Comparison of ENCODE assay signal across 17 cellular contexts in the genomic region with DNA sequence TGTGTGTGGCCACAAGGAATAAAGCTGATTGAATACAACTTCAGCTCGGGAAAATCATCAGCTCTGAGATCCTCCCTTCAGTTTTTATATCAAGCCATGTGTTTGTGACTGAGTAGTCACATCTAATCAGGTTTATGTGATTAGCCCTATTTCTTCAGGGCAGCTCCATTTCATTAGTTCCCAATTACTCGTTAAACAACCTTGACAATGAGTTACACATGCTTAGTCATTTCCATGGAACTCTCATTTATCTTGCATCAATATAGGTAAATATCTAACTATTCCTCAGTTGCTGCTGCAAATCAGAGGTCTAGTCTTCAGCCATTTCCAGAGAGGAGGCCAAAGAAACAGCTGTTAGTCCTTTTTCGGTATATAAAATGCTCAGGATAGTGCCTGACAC. TPM values are rescaled to one million over a fixed set of nuclear protein-coding genes. Genes with fewer than 3 reads are reported as not detected.
"Had no signal": no experiment of that assay in that cellular context is flagged by ENCODE, and none has a peak within 500 bp of the region (broad histone marks: within the 10 kb centered on the region; RNA-seq: fewer than 3 reads in every experiment).

No MANE protein-coding gene starts in this region.

- H3K4me1 ChIP-seq: esophagus squamous epithelium, parathyroid adenoma had no signal

- H3K27me3 ChIP-seq: esophagus squamous epithelium, hepatocyte had no signal

- H3K9ac ChIP-seq: parathyroid adenoma had no signal

- H3K4me2 ChIP-seq: hepatocyte had no signal

- H3K4me3 ChIP-seq: esophagus squamous epithelium, hepatocyte had no signal

- H3K79me2 ChIP-seq: hepatocyte, parathyroid adenoma had no signal

- H2AFZ ChIP-seq: hepatocyte, parathyroid adenoma had no signal

- H3K9me3 ChIP-seq: esophagus squamous epithelium had no signal

- H3K27ac ChIP-seq: esophagus squamous epithelium, hepatocyte, parathyroid adenoma had no signal

- H3K36me3 ChIP-seq: esophagus squamous epithelium had no signal

- DNase-seq: effector memory CD8-positive, alpha-beta T cell; esophagus squamous epithelium; foreskin fibroblast; kidney; left colon; mesendoderm; naive B cell; occipital lobe; right cardiac atrium; small intestine; stimulated activated CD4-positive, alpha-beta T cell treated with anti-CD3 and anti-CD28 coated beads, Interleukin-12 subunit alpha, Interleukin-12 subunit beta, amount 100 ng/mL, for 4 hours; stimulated activated CD4-positive, alpha-beta T cell treated with anti-CD3 and anti-CD28 coated beads, Interleukin-2, amount 100 ng/mL, for 48 hours; stimulated activated naive CD4-positive, alpha-beta T cell treated with Interleukin-2 at 50 U/mL for 16 hours; trophoblast cell had no signal

RNA-seq across cellular contexts. Expression of gene CRB1, which starts 16.3 kb away (rescaled TPM):
- polyA plus RNA-seq: hepatocyte, liver had no signal
